ENCODE assay signal across 32 cellular contexts in genomic region chr3:69768436-69768835, GRCh38. TPM values are rescaled to one million over a fixed set of nuclear protein-coding genes. Genes with fewer than 3 reads are reported as not detected.
"Had no signal": no experiment of that assay in that cellular context is flagged by ENCODE, and none has a peak within 500 bp of the region (broad histone marks: within the 10 kb centered on the region; RNA-seq: fewer than 3 reads in every experiment).

No MANE protein-coding gene starts in this region.

- FAIRE-seq: astrocyte had no signal

- H3K9me3 Mint-ChIP-seq: activated CD4-positive, alpha-beta T cell treated with anti-CD3 and anti-CD28 coated beads, Interleukin-2, amount 10 ng/mL, durations not matched to agents 7 days and 5 days; activated CD8-positive, alpha-beta T cell treated with anti-CD3 and anti-CD28 coated beads for 36 hours; activated T-cell treated with anti-CD3 and anti-CD28 coated beads, Interleukin-2, amount 50 U/mL, for 4 hours; naive thymus-derived CD8-positive, alpha-beta T cell; neural progenitor cell had no signal

- H3K27ac ChIP-seq: brain microvascular endothelial cell, coronary artery, hepatocyte, neural progenitor cell, right lobe of liver, skin epidermis, testis, vagina had no signal

- H3K4me2 ChIP-seq: hepatocyte, neural progenitor cell had no signal

- ATAC-seq: activated CD8-positive, alpha-beta T cell treated with anti-CD3 and anti-CD28 coated beads for 36 hours; activated T-cell treated with anti-CD3 and anti-CD28 coated beads, Interleukin-2, amount 50 U/mL, for 4 hours; activated T-helper 17 cell treated with anti-CD3 and anti-CD28 coated beads, Interleukin-2, amount 50 U/mL, for 72 hours; effector memory CD8-positive, alpha-beta T cell; naive thymus-derived CD8-positive, alpha-beta T cell; right lobe of liver; stimulated activated naive CD8-positive, alpha-beta T cell treated with anti-CD3 and anti-CD28 coated beads, Interleukin-15, Interleukin-2, amounts not matched to agents 100 U/mL and 50 U/mL, for 24 hours; T-helper 17 cell had no signal

- H3K27me3 ChIP-seq: brain microvascular endothelial cell, dorsolateral prefrontal cortex, gastroesophageal sphincter, hepatocyte, neural progenitor cell, right lobe of liver, testis, transverse colon, vagina had no signal

- H3K27me3 Mint-ChIP-seq: activated CD4-positive, alpha-beta T cell treated with anti-CD3 and anti-CD28 coated beads, Interleukin-2, amount 10 ng/mL, durations not matched to agents 7 days and 5 days; activated T-helper 17 cell treated with anti-CD3 and anti-CD28 coated beads, Interleukin-2, amount 50 U/mL, for 72 hours; T-helper 17 cell had no signal

- DNase-seq: activated CD4-positive, alpha-beta T cell treated with anti-CD3 and anti-CD28 coated beads, Interleukin-2, amount 10 ng/mL, durations not matched to agents 7 days and 5 days; activated CD4-positive, CD25-positive, alpha-beta regulatory T cell treated with anti-CD3 and anti-CD28 coated beads, Interleukin-2, amount 50 U/mL, for 72 hours; activated CD8-positive, alpha-beta T cell treated with anti-CD3 and anti-CD28 coated beads for 36 hours; activated gamma-delta T cell treated with Interleukin-2 at 50 U/mL for 16 hours; activated naive CD4-positive, alpha-beta T cell treated with anti-CD3 and anti-CD28 coated beads, Interleukin-2, amount 50 U/mL, for 16 hours; activated T-cell treated with anti-CD3 and anti-CD28 coated beads, Interleukin-2, amount 50 U/mL, for 4 hours; amniotic stem cell; brain microvascular endothelial cell; dorsolateral prefrontal cortex; effector memory CD8-positive, alpha-beta T cell; erythroblast; islet precursor cell; left cardiac atrium; midbrain; naive thymus-derived CD8-positive, alpha-beta T cell; posterior cingulate gyrus; right lobe of liver; stimulated activated CD4-positive, alpha-beta T cell treated with anti-CD3 and anti-CD28 coated beads, Interleukin-12 subunit alpha, Interleukin-12 subunit beta, amount 100 ng/mL, for 4 hours; stimulated activated CD4-positive, alpha-beta T cell treated with anti-CD3 and anti-CD28 coated beads, Interleukin-4, amount 100 ng/mL, for 1 hour; stimulated activated naive CD8-positive, alpha-beta T cell treated with anti-CD3 and anti-CD28 coated beads, Interleukin-15, Interleukin-2, amounts not matched to agents 100 U/mL and 50 U/mL, for 24 hours; T-helper 17 cell; T1000; testis; transverse colon had no signal

- H3K27ac Mint-ChIP-seq: activated CD4-positive, alpha-beta T cell treated with anti-CD3 and anti-CD28 coated beads, Interleukin-2, amount 10 ng/mL, durations not matched to agents 7 days and 5 days; activated CD8-positive, alpha-beta T cell treated with anti-CD3 and anti-CD28 coated beads for 36 hours; activated T-helper 17 cell treated with anti-CD3 and anti-CD28 coated beads, Interleukin-2, amount 50 U/mL, for 72 hours; effector memory CD8-positive, alpha-beta T cell; naive thymus-derived CD8-positive, alpha-beta T cell; neural progenitor cell; T-helper 17 cell had no signal

- H3K79me2 ChIP-seq: hepatocyte had no signal

- H2AFZ ChIP-seq: hepatocyte, neural progenitor cell had no signal

- H3K4me3 ChIP-seq: coronary artery, gastroesophageal sphincter, hepatocyte, neural progenitor cell, right lobe of liver, skin epidermis, testis, transverse colon, vagina had no signal

- H3K36me3 Mint-ChIP-seq: naive thymus-derived CD8-positive, alpha-beta T cell; neural progenitor cell had no signal

- H3K9me3 ChIP-seq: gastroesophageal sphincter, right lobe of liver, testis, transverse colon, vagina had no signal

- H3K4me1 Mint-ChIP-seq: activated CD4-positive, alpha-beta T cell treated with anti-CD3 and anti-CD28 coated beads, Interleukin-2, amount 10 ng/mL, durations not matched to agents 7 days and 5 days; activated T-helper 17 cell treated with anti-CD3 and anti-CD28 coated beads, Interleukin-2, amount 50 U/mL, for 72 hours; neural progenitor cell; T-helper 17 cell had no signal

- H3K9ac ChIP-seq: neural progenitor cell had no signal

- H3K4me3 Mint-ChIP-seq: activated CD4-positive, alpha-beta T cell treated with anti-CD3 and anti-CD28 coated beads, Interleukin-2, amount 10 ng/mL, durations not matched to agents 7 days and 5 days; activated CD8-positive, alpha-beta T cell treated with anti-CD3 and anti-CD28 coated beads for 36 hours; activated T-cell treated with anti-CD3 and anti-CD28 coated beads, Interleukin-2, amount 50 U/mL, for 4 hours; activated T-helper 17 cell treated with anti-CD3 and anti-CD28 coated beads, Interleukin-2, amount 50 U/mL, for 72 hours; effector memory CD8-positive, alpha-beta T cell; naive thymus-derived CD8-positive, alpha-beta T cell; neural progenitor cell; T-helper 17 cell had no signal

- H3K36me3 ChIP-seq: brain microvascular endothelial cell, gastroesophageal sphincter, neural progenitor cell, right lobe of liver, transverse colon, vagina had no signal

- H3K4me1 ChIP-seq: neural progenitor cell, right lobe of liver, testis had no signal

RNA-seq across cellular contexts. Expression of gene MITF, which starts 29.2 kb away (rescaled TPM):
- total RNA-seq: activated CD8-positive, alpha-beta T cell treated with anti-CD3 and anti-CD28 coated beads for 36 hours; activated T-helper 17 cell treated with anti-CD3 and anti-CD28 coated beads, Interleukin-2, amount 50 U/mL, for 72 hours had no signal
- polyA plus RNA-seq: naive thymus-derived CD8-positive, alpha-beta T cell had no signal
